Comparison of ENCODE assay signal across 13 cellular contexts in the genomic region with DNA sequence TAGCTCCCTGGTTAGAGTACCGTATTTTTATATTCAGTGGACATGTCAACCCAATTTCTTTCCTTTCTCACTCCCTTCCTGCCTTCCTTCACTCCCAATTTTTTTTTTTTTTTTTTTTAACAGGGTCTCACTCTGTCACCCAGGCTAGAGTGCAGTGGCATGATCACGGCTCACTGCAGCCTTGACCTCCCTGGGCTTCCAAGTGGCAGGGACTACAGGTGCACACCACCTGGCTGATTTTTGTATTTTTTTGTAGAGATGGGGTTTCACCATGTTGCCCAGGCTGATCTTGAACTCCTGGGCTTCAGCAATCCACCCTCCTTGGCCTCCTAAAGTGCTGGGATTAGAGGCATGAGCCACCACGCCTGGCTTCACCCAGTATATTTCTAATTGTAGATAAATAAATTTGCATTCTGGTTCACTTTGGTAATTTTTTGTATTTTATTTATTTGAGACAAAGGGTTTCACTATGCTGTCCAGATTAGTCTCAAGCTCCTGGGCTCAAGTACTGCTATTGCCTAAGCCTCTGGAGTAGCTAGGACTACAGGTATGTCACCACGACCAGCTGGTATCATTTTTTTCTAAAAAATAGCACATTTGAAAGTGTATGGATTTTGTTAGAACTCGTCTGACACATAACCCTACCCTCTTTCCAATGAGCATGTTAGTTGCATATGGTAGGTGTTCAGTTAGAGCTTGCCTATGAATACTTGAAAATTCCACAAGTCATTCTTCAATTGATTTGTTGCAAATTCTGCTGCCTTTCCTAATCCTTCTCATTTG. TPM values are rescaled to one million over a fixed set of nuclear protein-coding genes. Genes with fewer than 3 reads are reported as not detected.
A peak's percentile ranks its signal among the peaks of the same experiment; 100 is the strongest.
DNase-seq lines count a peak whose midpoint lies in the region; ATAC-seq, FAIRE-seq and TF ChIP-seq lines count a peak whose summit lies in the region.
"Had no signal": no experiment of that assay in that cellular context is flagged by ENCODE, and none has a peak within 500 bp of the region (broad histone marks: within the 10 kb centered on the region; RNA-seq: fewer than 3 reads in every experiment).

No MANE protein-coding gene starts in this region.

- H3K27me3 Mint-ChIP-seq in CD8-positive, alpha-beta T cell (ENCODE audit: low read depth) = no peaks in the 10 kb centered on the region

- intact Hi-C loops in heart left ventricle (cut with DNase I) = loop anchor here in 1 of 10 donors (10.0 kb wide), 1 partner anchor 308 kb away; no protein-coding TSS in a partner anchor
- intact Hi-C loops in GM12878 (cut with micrococcal nuclease; ENCODE audit: unreplicated experiment) = no loop called here
- intact Hi-C loops in right lobe of liver (cut with DNase I) = loop anchor here in 1 of 2 donors (10.0 kb wide), 1 partner anchor 298 kb away; no protein-coding TSS in a partner anchor
- intact Hi-C loops in uterus (cut with DNase I; ENCODE audit: low total_unique reads) = no loop called here
- intact Hi-C loops in CD8-positive, alpha-beta T cell (cut with DNase I, micrococcal nuclease) = no loop called here

- no peak overlapping the region for H2AFZ ChIP-seq in GM12878 (ENCODE audit: control insufficient read depth, low read depth, low read length)

- no peak for TF ChIP-seq RAD21 in GM12878 (IDR thresholded peaks at IDR 0.05; ENCODE audit: insufficient read depth, low read depth, low read length)

- peaks cover 34% of the 10 kb centered on the region for H3K4me1 Mint-ChIP-seq in CD8-positive, alpha-beta T cell (ENCODE audit: low read depth)

- no peak overlapping the region for H3K9ac ChIP-seq in GM12878 (ENCODE audit: control insufficient read depth, insufficient read depth, low read length)

- SMC1A ChIA-PET in GM12878 (lab: Charles Lee; ENCODE audit: uncharacterized antibody, unreplicated experiment) = interaction anchor here (1.2 to 3.0 kb wide), 9 partner anchors 8 to 300 kb away, joined by 3 to 23 read pairs (median 5); no protein-coding TSS in a partner anchor

- no peaks in the 10 kb centered on the region for H3K9me3 Mint-ChIP-seq in CD8-positive, alpha-beta T cell
- H3K9me3 Mint-ChIP-seq: natural killer cell had no signal

- no peak for TF ChIP-seq CTCF in heart left ventricle (IDR thresholded peaks at IDR 0.05)
- no peak for TF ChIP-seq CTCF in right atrium auricular region (IDR thresholded peaks at IDR 0.05)
- TF ChIP-seq CTCF in GM12878 (IDR thresholded peaks at IDR 0.05 in 2 of 3, conservative IDR thresholded peaks at IDR 0.05 in 1 of 3; ENCODE audit: control insufficient read depth in 2 of 3, extremely low read depth in 1 of 3, insufficient read depth in 1 of 3, low read depth in 3 of 3, low read length in 3 of 3) = no peak
- TF ChIP-seq CTCF in right lobe of liver (IDR thresholded peaks at IDR 0.05) = no peak
- TF ChIP-seq CTCF in uterus (IDR thresholded peaks at IDR 0.05) = no peak
- TF ChIP-seq CTCF in CD8-positive, alpha-beta T cell (IDR thresholded peaks at IDR 0.05) = no peak

- H3K4me2 ChIP-seq in GM12878 (ENCODE audit: control insufficient read depth, insufficient read depth) = no peak overlapping the region

- no peak overlapping the region for H3K27ac Mint-ChIP-seq in CD8-positive, alpha-beta T cell

- no peaks in the 10 kb centered on the region for H3K79me2 ChIP-seq in GM12878 (ENCODE audit: control insufficient read depth, insufficient read depth, low read length)

- H3K36me3 ChIP-seq in heart left ventricle (peaks cover 2 to 40% (median 38%) of the 10 kb centered on the region in 9 donors), right atrium auricular region (peaks cover 37% of the 10 kb centered on the region), GM12878 (ENCODE audit: control insufficient read depth in 2 of 2, insufficient read depth in 2 of 2, low read length in 1 of 2) (peaks cover 4 to 21% of the 10 kb centered on the region in 2 experiments), right lobe of liver (peaks cover 11 to 37% (median 24%) of the 10 kb centered on the region in 4 donors), uterus (no peaks in the 10 kb centered on the region)
- peaks cover 18% of the 10 kb centered on the region for H3K36me3 ChIP-seq in CD8-positive, alpha-beta T cell (ENCODE audit: insufficient read depth, low read length)

- no TSS peak for BruUV-seq in GM12878 (replicated peaks; lab: Mats Ljungman, UMichigan)

- FAIRE-seq in GM12878 (lab: Jason Lieb, UNC) = no peak
- FAIRE-seq: H1 had no signal

- POLR2A ChIA-PET in GM12878 (lab: Charles Lee) = interaction anchor here (0.7 to 0.8 kb wide), 2 partner anchors 76 to 93 kb away, joined by 4 to 7 read pairs; no protein-coding TSS in a partner anchor
- POLR2A ChIA-PET in CD8-positive, alpha-beta T cell (lab: Charles Lee) = interaction anchor here (0.6 to 2.5 kb wide), 5 partner anchors 14 to 333 kb away, joined by 3 to 15 read pairs (median 4); no protein-coding TSS in a partner anchor

- DNase-seq in heart left ventricle (no peak), right atrium auricular region (ENCODE audit: low spot score) (no peak), GM12878 (ENCODE audit: low read depth, low spot score) (no peak), right lobe of liver (no peak), uterus (no peak), NCI-H2081 treated with DMSO at 0.1 percent for 48 hours (lab: John Stamatoyannopoulos, UW) (no peak)
- DNase-seq in CD8-positive, alpha-beta T cell = no peak
- DNase-seq: activated naive CD4-positive, alpha-beta T cell; cerebellar nuclear complex; natural killer cell; NCI-H146 had no signal

- in situ Hi-C loops in GM12878 (cut with MboI) = no loop called here

- H3K4me3 Mint-ChIP-seq in CD8-positive, alpha-beta T cell = no peak overlapping the region
- H3K4me3 Mint-ChIP-seq: natural killer cell had no signal

- H3K9me3 ChIP-seq in heart left ventricle (no peaks in the 10 kb centered on the region), right atrium auricular region (no peaks in the 10 kb centered on the region), GM12878 (replicated peaks; ENCODE audit: control insufficient read depth, insufficient read depth, low read length) (no peaks in the 10 kb centered on the region), right lobe of liver (no peaks in the 10 kb centered on the region), uterus (no peaks in the 10 kb centered on the region)
- H3K9me3 ChIP-seq in CD8-positive, alpha-beta T cell (ENCODE audit: low read length) = no peaks in the 10 kb centered on the region

- peaks cover 0 to 22% (median 2%) of the 10 kb centered on the region in 12 donors for H3K4me1 ChIP-seq in heart left ventricle
- H3K4me1 ChIP-seq in right atrium auricular region = peaks cover 0 to 12% of the 10 kb centered on the region in 2 donors
- H3K4me1 ChIP-seq in GM12878 (ENCODE audit: control insufficient read depth, insufficient read depth, low read length) = peaks cover 11% of the 10 kb centered on the region
- peaks cover 0 to 20% (median 0%) of the 10 kb centered on the region in 4 donors for H3K4me1 ChIP-seq in right lobe of liver
- no peaks in the 10 kb centered on the region for H3K4me1 ChIP-seq in uterus
- H3K4me1 ChIP-seq in CD8-positive, alpha-beta T cell (ENCODE audit: insufficient read depth, low read length) = peaks cover 3% of the 10 kb centered on the region

- H4K20me1 ChIP-seq in GM12878 (ENCODE audit: control insufficient read depth, insufficient read depth) = no peaks in the 10 kb centered on the region

- no peaks in the 10 kb centered on the region for H3K27me3 ChIP-seq in heart left ventricle
- H3K27me3 ChIP-seq in right atrium auricular region = no peaks in the 10 kb centered on the region
- H3K27me3 ChIP-seq in GM12878 (replicated peaks in 1 of 2; ENCODE audit: control insufficient read depth in 2 of 2, insufficient read depth in 2 of 2, low read length in 1 of 2) = no peaks in the 10 kb centered on the region
- no peaks in the 10 kb centered on the region for H3K27me3 ChIP-seq in right lobe of liver
- H3K27me3 ChIP-seq in uterus = no peaks in the 10 kb centered on the region
- H3K27me3 ChIP-seq in CD8-positive, alpha-beta T cell (ENCODE audit: insufficient read depth, low read length) = no peaks in the 10 kb centered on the region

- 66 to 73% (median 71%) methylated on average over 5 of the region's 5 CpGs for WGBS in heart left ventricle, 4 donors
- 48% methylated on average over 5 of the region's 5 CpGs for WGBS in GM12878 (ENCODE audit: insufficient coverage, insufficient replicate concordance, low lambda C conversion rate, missing lambda C conversion rate)
- WGBS in right lobe of liver (ENCODE audit: insufficient coverage, low coverage, low lambda C conversion rate, missing lambda C conversion rate) = 46% methylated on average over 5 of the region's 5 CpGs

- RAD21 ChIA-PET in GM12878 (lab: Charles Lee; ENCODE audit: unreplicated experiment) = interaction anchor here (0.8 to 1.4 kb wide), 5 partner anchors 9 to 318 kb away, joined by 3 to 4 read pairs (median 3); no protein-coding TSS in a partner anchor

- TF ChIP-seq POLR2A in heart left ventricle (IDR thresholded peaks at IDR 0.05) (no peak), GM12878 (IDR thresholded peaks at IDR 0.05; ENCODE audit: low read depth, low read length) (no peak), right lobe of liver (IDR thresholded peaks at IDR 0.05) (no peak), uterus (IDR thresholded peaks at IDR 0.05) (no peak)

- peaks cover 34% of the 10 kb centered on the region for H3K36me3 Mint-ChIP-seq in CD8-positive, alpha-beta T cell

- no peak overlapping the region for H3K4me3 ChIP-seq in heart left ventricle
- no peak overlapping the region for H3K4me3 ChIP-seq in right atrium auricular region
- no peak overlapping the region for H3K4me3 ChIP-seq in GM12878
- no peak overlapping the region for H3K4me3 ChIP-seq in right lobe of liver
- H3K4me3 ChIP-seq in uterus = no peak overlapping the region
- H3K4me3 ChIP-seq in CD8-positive, alpha-beta T cell (ENCODE audit: low read depth, low read length) = no peak overlapping the region

- peak overlapping the region in 2 of 12 donors; percentile 1 to 2 for H3K27ac ChIP-seq in heart left ventricle
- H3K27ac ChIP-seq in right atrium auricular region = no peak overlapping the region
- H3K27ac ChIP-seq in GM12878 (ENCODE audit: control insufficient read depth, insufficient read depth) = no peak overlapping the region
- H3K27ac ChIP-seq in right lobe of liver = peak overlapping the region in 1 of 3 donors; percentile 14
- peak overlapping the region; percentile 2 to 38 for H3K27ac ChIP-seq in uterus
- no peak overlapping the region for H3K27ac ChIP-seq in CD8-positive, alpha-beta T cell (ENCODE audit: low read depth, low read length)

- CTCF ChIA-PET in GM12878 (lab: Yijun Ruan, JAX) = interaction anchor here (0.5 to 2.8 kb wide), 10 partner anchors 8 to 826 kb away, joined by 3 to 8 read pairs (median 3); no protein-coding TSS in a partner anchor
- CTCF ChIA-PET in CD8-positive, alpha-beta T cell (lab: Charles Lee) = interaction anchor here (0.7 to 2.2 kb wide), 6 partner anchors 9 to 1388 kb away, joined by 3 to 8 read pairs (median 4); no protein-coding TSS in a partner anchor

- TF ChIP-seq EP300 in GM12878 (IDR thresholded peaks at IDR 0.05; ENCODE audit: borderline replicate concordance in 1 of 2, control insufficient read depth in 1 of 2, low read depth in 2 of 2, low read length in 2 of 2) = no peak

- peak in 3 of 4 donors; percentile 4 to 35 (median 28) for ATAC-seq in heart left ventricle
- ATAC-seq in GM12878 = peak; percentile 12
- ATAC-seq in right lobe of liver = peak; percentile 6 to 43 (median 21)
- no peak for ATAC-seq in GM21825 (IDR thresholded peaks at IDR 0.05; ENCODE audit: unreplicated experiment)
- ATAC-seq in CD8-positive, alpha-beta T cell = no peak
- ATAC-seq: natural killer cell had no signal

RNA-seq across cellular contexts. Expression of gene SLC38A2, which starts 15.7 kb away (rescaled TPM):
- total RNA-seq in heart left ventricle (100 to 1,000 TPM in 7 of 9 donors, 10 to 100 TPM in 2; 82.1 to 373 (median 161) TPM), right atrium auricular region (100 to 1,000 TPM; 192 to 204 TPM), GM12878 (2014; rRNA removed) (117 and 156 TPM in 2 replicates), GM12878 (2014; rRNA removed; fragmentation: Illumina TruSeq; extraction: Trizol) (109 and 111 TPM in 2 replicates), GM12878 (2021) (112 and 118 TPM in 2 replicates), right lobe of liver (100 to 1,000 TPM in 5 of 6 experiments, 10 to 100 TPM in 1; 77.0 to 463 (median 290) TPM), uterus (100 to 1,000 TPM; 234 to 487 (median 372) TPM)
- polyA plus RNA-seq in heart left ventricle (100 to 1,000 TPM in 1 of 2 donors, 10 to 100 TPM in 1; 39.7 to 195 TPM), GM12878 (2011; rRNA removed) (103 and 142 TPM in 2 replicates), GM12878 (2014; fragmentation: Illumina TruSeq; extraction: Trizol) (84.2 and 115 TPM in 2 replicates), GM12878 (2014; fragmentation: Nextera tagmentation; extraction: Ambion mirVana) (10 to 100 TPM; 36.2 to 47.3 TPM), GM12878 (2014; rRNA removed) (48.4 and 61.8 TPM in 2 replicates), GM12878 (2016; fragmentation: Nextera tagmentation; extraction: Ambion mirVana) (10 to 100 TPM; 69.2 to 75.3 TPM)
- total RNA-seq in GM12878 (2013; cell fraction: nucleolus; rRNA removed) = 920 and 952 TPM in 2 replicates
- 21.8 TPM for polyA plus RNA-seq in GM12878 (2011; ENCODE audit: low read depth)
- polyA plus RNA-seq in GM12878 (2011; cell fraction: cytosol; rRNA removed) = 39.8 and 59.5 TPM in 2 replicates
- polyA plus RNA-seq in GM12878 (2011; cell fraction: nucleus; rRNA removed) = 187 and 191 TPM in 2 replicates
- 37.4 and 49.1 TPM in 2 replicates for polyA plus RNA-seq in GM12878 (2012)
- polyA minus RNA-seq in GM12878 (2011; rRNA and poly(A)+ RNA removed) = 84.7 and 105 TPM in 2 replicates
- 40.1 and 47.0 TPM in 2 replicates for polyA minus RNA-seq in GM12878 (2011; cell fraction: cytosol; rRNA and poly(A)+ RNA removed)
- polyA minus RNA-seq in GM12878 (2011; cell fraction: nucleus; rRNA and poly(A)+ RNA removed) = 239 and 256 TPM in 2 replicates
- 100 to 1,000 TPM; 268 to 279 TPM for total RNA-seq in CD8-positive, alpha-beta T cell

Comparison
In these comparisons a context has a peak if more than half of its experiments do, and no peak if none do; other contexts are left out.
1. ATAC-seq: peak in heart left ventricle (3 of 4), GM12878 (single experiment) and right lobe of liver (4 of 4); none in GM21825 (single experiment) and CD8-positive, alpha-beta T cell (single experiment).
2. H3K27ac ChIP-seq: peak in uterus (2 of 2); none in right atrium auricular region (0 of 2), GM12878 (single experiment) and CD8-positive, alpha-beta T cell (single experiment).